In genomic region chr14:30242742-30243141, GRCh38 we compare ENCODE assay signal across 33 cellular contexts.
DNase-seq lines count a peak whose midpoint lies in the region; TF ChIP-seq lines count a peak whose summit lies in the region.
"Had no signal": no experiment of that assay in that cellular context is flagged by ENCODE, and none has a peak within 500 bp of the region (broad histone marks: within the 10 kb centered on the region; RNA-seq: fewer than 3 reads in every experiment).

No MANE protein-coding gene starts in this region.

- no peak overlapping the region for H3K4me3 Mint-ChIP-seq in MCF 10A (ENCODE audit: unreplicated experiment)
- H3K4me3 Mint-ChIP-seq in brain = peak overlapping the region in 3 of 5 experiments; percentile 10 to 55 (median 45)
- H3K4me3 Mint-ChIP-seq: activated naive CD8-positive, alpha-beta T cell treated with anti-CD3 and anti-CD28 coated beads for 36 hours; H9; naive B cell; stimulated activated naive B cell treated with anti-CD40 and anti-IgM and Interleukin-4, amounts not matched to agents 10 μg/mL and 1 μg/mL and 100 μg/mL, for 72 hours had no signal

- H3K36me3 Mint-ChIP-seq in MCF 10A (ENCODE audit: insufficient read depth, unreplicated experiment) = peaks cover 7% of the 10 kb centered on the region
- no peaks in the 10 kb centered on the region for H3K36me3 Mint-ChIP-seq in brain
- H3K36me3 Mint-ChIP-seq: activated naive CD8-positive, alpha-beta T cell treated with anti-CD3 and anti-CD28 coated beads for 36 hours; naive B cell; stimulated activated naive B cell treated with anti-CD40 and anti-IgM and Interleukin-4, amounts not matched to agents 10 μg/mL and 1 μg/mL and 100 μg/mL, for 72 hours had no signal

- peak overlapping the region; percentile 77 for H3K9ac ChIP-seq in neural cell (ENCODE audit: low read length)

- TF ChIP-seq CTCF in breast epithelium (IDR thresholded peaks at IDR 0.05) = no peak
- TF ChIP-seq CTCF in MCF 10A (IDR thresholded peaks at IDR 0.05; ENCODE audit: unreplicated experiment) = no peak
- no peak for TF ChIP-seq CTCF in brain (conservative IDR thresholded peaks at IDR 0.05)
- TF ChIP-seq CTCF in neural cell (IDR thresholded peaks at IDR 0.05; ENCODE audit: poor library complexity, severe bottlenecking) = no peak
- TF ChIP-seq CTCF in ovary (IDR thresholded peaks at IDR 0.05) = no peak

- TF ChIP-seq EP300 in neural cell (conservative IDR thresholded peaks at IDR 0.05; ENCODE audit: poor library complexity, severe bottlenecking) = peak; percentile 92
- TF ChIP-seq EP300 in ovary (IDR thresholded peaks at IDR 0.05) = no peak

- H3K4me1 ChIP-seq in breast epithelium = no peaks in the 10 kb centered on the region
- no peaks in the 10 kb centered on the region for H3K4me1 ChIP-seq in ovary (ENCODE audit: insufficient read depth)
- H3K4me1 ChIP-seq: Caco-2, esophagus muscularis mucosa, heart left ventricle, SJSA1, upper lobe of left lung had no signal

- intact Hi-C loops in breast epithelium (cut with DNase I; ENCODE audit: low total_unique reads) = no loop called here
- intact Hi-C loops in MCF 10A (cut with micrococcal nuclease) = no loop called here
- intact Hi-C loops in ovary (cut with DNase I) = no loop called here

- H3K4me3 ChIP-seq in breast epithelium (no peak overlapping the region), neural cell (ENCODE audit: low read length) (peak overlapping the region; percentile 54), ovary (no peak overlapping the region)
- H3K4me3 ChIP-seq: esophagus muscularis mucosa, heart left ventricle, MG63, SJSA1, skin epidermis, upper lobe of left lung had no signal

- no peaks in the 10 kb centered on the region for H4K20me1 ChIP-seq in neural cell (ENCODE audit: insufficient read depth)

- no peaks in the 10 kb centered on the region for H3K27me3 ChIP-seq in breast epithelium
- H3K27me3 ChIP-seq in neural cell (ENCODE audit: insufficient read depth, low read depth, low read length) = no peaks in the 10 kb centered on the region
- no peaks in the 10 kb centered on the region for H3K27me3 ChIP-seq in ovary
- H3K27me3 ChIP-seq: esophagus muscularis mucosa, heart left ventricle, MG63, SJSA1, upper lobe of left lung had no signal

- H3K9me3 ChIP-seq in breast epithelium (no peaks in the 10 kb centered on the region), neural cell (ENCODE audit: low read length) (no peaks in the 10 kb centered on the region), ovary (no peaks in the 10 kb centered on the region)
- H3K9me3 ChIP-seq: Caco-2, esophagus muscularis mucosa, heart left ventricle, MG63, SJSA1, upper lobe of left lung had no signal

- H3K27me3 Mint-ChIP-seq in MCF 10A (ENCODE audit: insufficient read depth, unreplicated experiment) (no peaks in the 10 kb centered on the region), brain (no peaks in the 10 kb centered on the region)
- H3K27me3 Mint-ChIP-seq: stimulated activated naive B cell treated with anti-CD40 and anti-IgM and Interleukin-4, amounts not matched to agents 10 μg/mL and 1 μg/mL and 100 μg/mL, for 72 hours had no signal

- no TSS peak for BruUV-seq in MCF 10A (replicated peaks; lab: Mats Ljungman, UMichigan)

- H3K36me3 ChIP-seq in breast epithelium = no peaks in the 10 kb centered on the region
- H3K36me3 ChIP-seq in neural cell (ENCODE audit: insufficient read depth, low read length) = no peaks in the 10 kb centered on the region
- H3K36me3 ChIP-seq in ovary = no peaks in the 10 kb centered on the region
- H3K36me3 ChIP-seq: esophagus muscularis mucosa, heart left ventricle, MG63, SJSA1, upper lobe of left lung, WERI-Rb-1 had no signal

- POLR2A ChIA-PET in MCF 10A (lab: Yijun Ruan, JAX) = interaction anchor here (1.1 to 2.5 kb wide), 3 partner anchors 14 to 28 kb away, joined by 3 to 21 read pairs (median 10); no protein-coding TSS in a partner anchor

- DNase-seq in breast epithelium (ENCODE audit: low spot score in 2 of 2) = no peak
- DNase-seq in MCF 10A (ENCODE audit: unreplicated experiment) = no peak
- DNase-seq in RPMI8226 = no peak
- DNase-seq in NCI-H526 treated with DMSO at 0.1 percent for 48 hours (lab: John Stamatoyannopoulos, UW) = no peak
- DNase-seq in islet precursor cell = no peak
- DNase-seq in ovary = no peak
- DNase-seq: activated CD4-positive, alpha-beta T cell treated with anti-CD3 and anti-CD28 coated beads for 4 hours; activated naive CD8-positive, alpha-beta T cell treated with anti-CD3 and anti-CD28 coated beads for 36 hours; Caco-2; effector CD4-positive, alpha-beta T cell; foreskin melanocyte; H9; heart left ventricle; KG1; kidney glomerular epithelial cell; MG63; midbrain; naive B cell; NCI-H187; NCI-H774; occipital lobe; retina; stimulated activated naive B cell treated with anti-CD40 and anti-IgM and Interleukin-4, amounts not matched to agents 10 μg/mL and 1 μg/mL and 100 μg/mL, for 72 hours; substantia nigra; upper lobe of left lung; WERI-Rb-1 had no signal

- H3F3A ChIP-seq in neural cell (ENCODE audit: insufficient read depth, low read length, poor library complexity, severe bottlenecking) = peaks cover 21% of the 10 kb centered on the region

- H3K79me2 ChIP-seq in neural cell (replicated peaks; ENCODE audit: insufficient read depth, low read length) = no peaks in the 10 kb centered on the region

- H3K9me2 ChIP-seq in neural cell (ENCODE audit: insufficient read depth, low read length) = no peaks in the 10 kb centered on the region

- TF ChIP-seq POLR2A in breast epithelium (IDR thresholded peaks at IDR 0.05) = no peak
- TF ChIP-seq POLR2A in ovary (IDR thresholded peaks at IDR 0.05) = no peak

- H3K4me2 ChIP-seq in neural cell (ENCODE audit: low read length) = peak overlapping the region; percentile 37

- H3K9me3 Mint-ChIP-seq in MCF 10A (ENCODE audit: unreplicated experiment) (no peaks in the 10 kb centered on the region), brain (peaks cover 0 to 2% (median 0%) of the 10 kb centered on the region in 5 experiments)
- H3K9me3 Mint-ChIP-seq: activated naive CD8-positive, alpha-beta T cell treated with anti-CD3 and anti-CD28 coated beads for 36 hours; H9; stimulated activated naive B cell treated with anti-CD40 and anti-IgM and Interleukin-4, amounts not matched to agents 10 μg/mL and 1 μg/mL and 100 μg/mL, for 72 hours had no signal

- CTCF ChIA-PET in MCF 10A (lab: Yijun Ruan, JAX) = interaction anchor here (1.4 to 3.8 kb wide), 2 partner anchors 28 to 41 kb away, joined by 5 to 21 read pairs; no protein-coding TSS in a partner anchor

- H2AFZ ChIP-seq in neural cell (ENCODE audit: low read depth, low read length) = no peak overlapping the region

- TF ChIP-seq RAD21 in neural cell (conservative IDR thresholded peaks at IDR 0.05) = peak; percentile 51

- H3K27ac ChIP-seq in breast epithelium (peak overlapping the region; percentile 64 to 72), neural cell (ENCODE audit: low read length) (peak overlapping the region; percentile 99), ovary (no peak overlapping the region)
- H3K27ac ChIP-seq: C4-2B, esophagus muscularis mucosa, heart left ventricle, RWPE1, SJSA1, upper lobe of left lung, WERI-Rb-1 had no signal

- H3K27ac Mint-ChIP-seq in MCF 10A (ENCODE audit: low read depth, unreplicated experiment) (no peak overlapping the region), brain (peak overlapping the region; percentile 61 to 97 (median 80))
- H3K27ac Mint-ChIP-seq: activated naive CD8-positive, alpha-beta T cell treated with anti-CD3 and anti-CD28 coated beads for 36 hours; H9; naive B cell; stimulated activated naive B cell treated with anti-CD40 and anti-IgM and Interleukin-4, amounts not matched to agents 10 μg/mL and 1 μg/mL and 100 μg/mL, for 72 hours had no signal

- 78 to 86% (median 85%) methylated on average over 2 of the region's 2 CpGs for WGBS in ovary, 3 donors

- peaks cover 16% of the 10 kb centered on the region for H3K4me1 Mint-ChIP-seq in MCF 10A (ENCODE audit: insufficient read depth, unreplicated experiment)
- peaks cover 60% of the 10 kb centered on the region for H3K4me1 Mint-ChIP-seq in brain
- H3K4me1 Mint-ChIP-seq: activated naive CD8-positive, alpha-beta T cell treated with anti-CD3 and anti-CD28 coated beads for 36 hours; naive B cell; stimulated activated naive B cell treated with anti-CD40 and anti-IgM and Interleukin-4, amounts not matched to agents 10 μg/mL and 1 μg/mL and 100 μg/mL, for 72 hours had no signal

TF ChIP-seq in neural cell, 6 proteins besides CTCF, POLR2A, EP300 and RAD21:
- TF ChIP-seq REST (IDR thresholded peaks at IDR 0.05; ENCODE audit: borderline replicate concordance) = peak; percentile 83
- TF ChIP-seq POLR2AphosphoS5 (IDR thresholded peaks at IDR 0.05) = peak; percentile 64
- TF ChIP-seq MXI1 (conservative IDR thresholded peaks at IDR 0.05; ENCODE audit: poor library complexity, severe bottlenecking) = no peak
- TF ChIP-seq EZH2 (IDR thresholded peaks at IDR 0.05; ENCODE audit: borderline replicate concordance, insufficient read depth, low read length, poor library complexity, severe bottlenecking) = no peak
- peak; percentile 38 for TF ChIP-seq SMC3 (conservative IDR thresholded peaks at IDR 0.05; ENCODE audit: poor library complexity)
TF ChIP-seq in neural cell: peak in this region for 3.

Comparison
In these comparisons a context has a peak if more than half of its experiments do, and no peak if none do; other contexts are left out.
1. H3K27ac ChIP-seq: peak in breast epithelium (2 of 2) and neural cell (single experiment); none in ovary (0 of 2).